In the genomic region with DNA sequence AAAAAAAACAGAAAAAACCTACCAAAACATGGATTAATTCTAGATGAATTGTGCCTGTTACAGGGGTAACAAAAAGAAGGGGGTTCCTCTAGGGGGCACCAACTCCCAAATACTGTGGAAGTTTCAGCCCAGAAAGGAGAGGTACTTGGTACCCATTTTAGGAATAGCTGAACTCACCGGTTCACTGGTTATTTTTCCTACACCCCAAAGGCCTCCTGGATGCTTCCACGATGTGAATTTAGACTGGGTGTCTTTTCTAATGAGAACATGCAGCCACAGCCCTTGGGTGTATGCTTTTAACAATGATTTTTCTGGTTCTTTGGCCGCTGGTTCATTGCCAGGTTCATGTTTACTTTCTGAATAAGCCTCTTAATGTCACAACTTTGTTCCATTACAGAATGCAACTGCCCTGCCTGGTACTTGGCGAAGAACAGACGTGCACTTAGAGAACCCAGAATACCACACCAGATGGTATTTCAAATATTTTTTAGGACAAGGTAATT, we compare ENCODE assay signal across 9 cellular contexts. TPM values are rescaled to one million over a fixed set of nuclear protein-coding genes. Genes with fewer than 3 reads are reported as not detected.
DNase-seq lines count a peak whose midpoint lies in the region; FAIRE-seq and TF ChIP-seq lines count a peak whose summit lies in the region.
"Had no signal": no experiment of that assay in that cellular context is flagged by ENCODE, and none has a peak within 500 bp of the region (broad histone marks: within the 10 kb centered on the region; RNA-seq: fewer than 3 reads in every experiment).

No MANE protein-coding gene starts in this region.

- no peaks in the 10 kb centered on the region for H3K4me1 Mint-ChIP-seq in endodermal cell
- H3K4me1 Mint-ChIP-seq in nephron = no peaks in the 10 kb centered on the region

- intact Hi-C loops in A673 (cut with micrococcal nuclease; ENCODE audit: unreplicated experiment) = no loop called here

- no peaks in the 10 kb centered on the region for H3K36me3 ChIP-seq in A673 (ENCODE audit: insufficient read depth, low read length, poor library complexity, severe bottlenecking)
- no peaks in the 10 kb centered on the region for H3K36me3 ChIP-seq in SJSA1
- no peaks in the 10 kb centered on the region for H3K36me3 ChIP-seq in endodermal cell (ENCODE audit: control insufficient read depth, insufficient read depth, low read length)

- H3K4me1 ChIP-seq in A673 (ENCODE audit: insufficient read depth, low read length, poor library complexity, severe bottlenecking) = peaks cover 9% of the 10 kb centered on the region
- H3K4me1 ChIP-seq in SJSA1 (replicated peaks) = peaks cover 15% of the 10 kb centered on the region
- no peaks in the 10 kb centered on the region for H3K4me1 ChIP-seq in endodermal cell (ENCODE audit: control insufficient read depth, insufficient read depth, low read length)

- no peaks in the 10 kb centered on the region for H3K27me3 ChIP-seq in A673 (replicated peaks; ENCODE audit: insufficient read depth, low read depth, low read length, poor library complexity)
- no peaks in the 10 kb centered on the region; the same call in 1 of the 2 replicates for H3K27me3 ChIP-seq in SJSA1 (replicated peaks)
- no peaks in the 10 kb centered on the region for H3K27me3 ChIP-seq in endodermal cell (ENCODE audit: control insufficient read depth, insufficient read depth, low read length, poor library complexity, severe bottlenecking)

- DNase-seq in A673 (ENCODE audit: low spot score) = peak; percentile 46
- no peak for DNase-seq in GM13976 (ENCODE audit: low spot score)
- DNase-seq in SJSA1 (ENCODE audit: low read depth in 1 of 2, low spot score in 2 of 2) = peak; percentile 60 to 64
- DNase-seq in endodermal cell = peak; percentile 68
- no peak for DNase-seq in HTR-8/SVneo (ENCODE audit: insufficient read length, low spot score)
- no peak for DNase-seq in HEK293T (ENCODE audit: extremely low spot score)
- no peak for DNase-seq in NCI-H2029 treated with DMSO at 0.1 percent for 48 hours (lab: John Stamatoyannopoulos, UW)

- no TSS peak for BruUV-seq in A673 (replicated peaks; lab: Mats Ljungman, UMichigan)

- H3K27ac Mint-ChIP-seq in endodermal cell = no peak overlapping the region
- H3K27ac Mint-ChIP-seq in nephron = no peak overlapping the region

- H3K27me3 Mint-ChIP-seq in endodermal cell (ENCODE audit: insufficient read depth) (no peaks in the 10 kb centered on the region), nephron (ENCODE audit: low read depth) (no peaks in the 10 kb centered on the region)

- FAIRE-seq in HTR-8/SVneo (lab: Jason Lieb, UNC) = no peak
- FAIRE-seq: colon had no signal

- in situ Hi-C loops in GM13976 (cut with MboI; ENCODE audit: low sequenced_read_pairs, unreplicated experiment) = no loop called here

- H3K4me3 Mint-ChIP-seq in endodermal cell = no peak overlapping the region
- no peak overlapping the region for H3K4me3 Mint-ChIP-seq in nephron

- H3K9me3 Mint-ChIP-seq in endodermal cell (no peaks in the 10 kb centered on the region), nephron (no peaks in the 10 kb centered on the region)

- TF ChIP-seq CTCF in A673 (conservative IDR thresholded peaks at IDR 0.05; ENCODE audit: low read depth, low read length) (peak; percentile 63), GM13976 (IDR thresholded peaks at IDR 0.05; ENCODE audit: borderline replicate concordance, control extremely low read depth, extremely low read depth, insufficient read depth, missing control alignments) (peak; percentile 16), endodermal cell (conservative IDR thresholded peaks at IDR 0.05) (peak; percentile 67), nephron (IDR thresholded peaks at IDR 0.05; ENCODE audit: unreplicated experiment in 3 of 3) (peak in 2 of 3 experiments; percentile 9 to 29)

- H3K36me3 Mint-ChIP-seq in endodermal cell (ENCODE audit: low read depth) = no peaks in the 10 kb centered on the region
- H3K36me3 Mint-ChIP-seq in nephron (ENCODE audit: low read depth) = peaks cover 14% of the 10 kb centered on the region

- WGBS in endodermal cell (ENCODE audit: insufficient coverage in 1 of 2, insufficient read length in 1 of 2), 2 experiments = 93 to 94% methylated on average over 2 to 5 of the region's 5 CpGs

- POLR2A ChIA-PET in A673 (lab: Charles Lee; ENCODE audit: low non-redundant PET) (no interaction called here), HEK293T (lab: Yijun Ruan, JAX) (no interaction called here)

- CTCF ChIA-PET in A673 (lab: Charles Lee) = interaction anchor here (0.6 kb wide), 1 partner anchor 91 kb away, joined by 8 read pairs; no protein-coding TSS in a partner anchor
- CTCF ChIA-PET in HEK293T (lab: Yijun Ruan, JAX) = interaction anchor here (0.7 to 1.4 kb wide), 2 partner anchors 9 to 45 kb away, joined by 4 to 5 read pairs; no protein-coding TSS in a partner anchor

- H3K27ac ChIP-seq in A673 (ENCODE audit: low read depth, low read length, poor library complexity, severe bottlenecking) (no peak overlapping the region), SJSA1 (peak overlapping the region; percentile 51), endodermal cell (ENCODE audit: low read depth, low read length) (no peak overlapping the region)

- H3K4me3 ChIP-seq in A673 (ENCODE audit: low read depth, low read length, poor library complexity, severe bottlenecking) = no peak overlapping the region
- H3K4me3 ChIP-seq in SJSA1 = no peak overlapping the region
- H3K4me3 ChIP-seq in endodermal cell (ENCODE audit: low read length) = no peak overlapping the region

- no peak overlapping the region for H3K9ac ChIP-seq in endodermal cell (ENCODE audit: extremely low read depth, low read length, poor library complexity, severe bottlenecking)

- H3K9me3 ChIP-seq in A673 (ENCODE audit: low read depth, low read length, poor library complexity, severe bottlenecking) (no peaks in the 10 kb centered on the region), SJSA1 (replicated peaks) (no peaks in the 10 kb centered on the region), endodermal cell (ENCODE audit: control insufficient read depth, low read length) (no peaks in the 10 kb centered on the region)

TF ChIP-seq in HEK293T, 16 proteins besides CTCF, POLR2A, EP300 and RAD21:
- TF ChIP-seq FOXK2 (IDR thresholded peaks at IDR 0.05) (no peak), ARNT (IDR thresholded peaks at IDR 0.05) (no peak), LEF1 (IDR thresholded peaks at IDR 0.05; ENCODE audit: borderline replicate concordance) (no peak), FOXM1 (IDR thresholded peaks at IDR 0.05; ENCODE audit: borderline replicate concordance) (no peak), TARDBP (IDR thresholded peaks at IDR 0.05) (no peak), SP1 (IDR thresholded peaks at IDR 0.05) (no peak), CTBP1 (IDR thresholded peaks at IDR 0.05; ENCODE audit: borderline replicate concordance) (no peak), BHLHE40 (IDR thresholded peaks at IDR 0.05; ENCODE audit: borderline replicate concordance) (no peak), ZNF384 (IDR thresholded peaks at IDR 0.05) (no peak), FOXA1 (IDR thresholded peaks at IDR 0.05) (no peak), SUZ12 (IDR thresholded peaks at IDR 0.05) (no peak), NFRKB (IDR thresholded peaks at IDR 0.05) (no peak), HDGF (IDR thresholded peaks at IDR 0.05; ENCODE audit: borderline replicate concordance) (no peak), ELF4 (IDR thresholded peaks at IDR 0.05) (no peak), L3MBTL2 (conservative IDR thresholded peaks at IDR 0.05) (no peak)
- TF ChIP-seq, protein P1, sequence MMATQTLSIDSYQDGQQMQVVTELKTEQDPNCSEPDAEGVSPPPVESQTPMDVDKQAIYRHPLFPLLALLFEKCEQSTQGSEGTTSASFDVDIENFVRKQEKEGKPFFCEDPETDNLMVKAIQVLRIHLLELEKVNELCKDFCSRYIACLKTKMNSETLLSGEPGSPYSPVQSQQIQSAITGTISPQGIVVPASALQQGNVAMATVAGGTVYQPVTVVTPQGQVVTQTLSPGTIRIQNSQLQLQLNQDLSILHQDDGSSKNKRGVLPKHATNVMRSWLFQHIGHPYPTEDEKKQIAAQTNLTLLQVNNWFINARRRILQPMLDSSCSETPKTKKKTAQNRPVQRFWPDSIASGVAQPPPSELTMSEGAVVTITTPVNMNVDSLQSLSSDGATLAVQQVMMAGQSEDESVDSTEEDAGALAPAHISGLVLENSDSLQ (IDR thresholded peaks at IDR 0.05) = no peak

RNA-seq across cellular contexts. Expression of a gene that starts 46.7 kb away (rescaled TPM):
- total RNA-seq in A673 (2021) (7.8 and 11.3 TPM in 2 replicates), endodermal cell (10 to 100 TPM in 1 of 2 donors, 1 to 10 TPM in 1; 7.2 to 12.8 TPM)
- 0.22 and 2.0 TPM in 2 replicates for total RNA-seq in SJSA1 (2014; rRNA removed; shearing (Covaris generic))
- polyA plus RNA-seq in endodermal cell (2013, experiment 1 of 2) = 10.0 TPM
- 10.1 TPM for polyA plus RNA-seq in endodermal cell (2013, experiment 2 of 2)

Comparison
In these comparisons a context has a peak if more than half of its experiments do, and no peak if none do; other contexts are left out.
1. DNase-seq: peak in A673 (single experiment), SJSA1 (2 of 2) and endodermal cell (single experiment); none in GM13976 (single experiment), HTR-8/SVneo (single experiment), HEK293T (single experiment) and NCI-H2029 treated with DMSO at 0.1 percent for 48 hours (single experiment).
2. CTCF ChIP-seq: peak in every context shown above with its lines; median percentile 67 in endodermal cell; 63 in A673; 19 in nephron; 16 in GM13976.